ENCODE assay signal across 7 cellular contexts in the genomic region with DNA sequence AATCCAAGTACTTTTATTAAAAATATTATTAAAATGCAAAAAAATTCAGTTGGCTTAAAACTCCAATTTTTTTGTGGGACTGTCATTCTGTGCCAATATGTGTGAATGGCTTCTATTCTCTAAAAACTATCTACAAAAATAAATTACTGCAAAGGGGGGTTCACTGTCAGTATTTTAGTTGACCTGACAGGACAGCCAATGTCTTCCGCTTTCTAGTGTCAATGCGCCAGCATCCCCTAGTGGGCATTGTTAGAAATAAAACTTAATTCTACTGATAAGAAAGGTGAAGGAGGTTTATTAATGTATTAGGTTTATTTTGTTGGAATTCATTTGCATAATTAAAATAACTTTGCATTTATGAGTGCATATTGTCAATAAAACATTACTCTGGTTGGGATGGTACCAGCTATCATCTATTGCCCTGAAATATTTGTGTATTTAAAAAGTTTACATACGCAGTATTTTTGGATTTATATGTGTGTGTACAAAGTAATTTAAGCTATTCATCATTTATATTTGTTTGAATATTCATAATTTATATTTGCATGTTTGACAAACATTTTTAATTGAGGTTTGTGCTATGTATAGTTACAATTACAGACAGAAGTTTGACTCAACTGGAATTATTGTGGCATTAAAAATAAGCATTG.
A peak's percentile ranks its signal among the peaks of the same experiment; 100 is the strongest.
DNase-seq lines count a peak whose midpoint lies in the region; ATAC-seq, FAIRE-seq and TF ChIP-seq lines count a peak whose summit lies in the region.

No MANE protein-coding gene starts in this region.

- peak; percentile 89 for TF ChIP-seq RAD21 in neural cell (conservative IDR thresholded peaks at IDR 0.05)

- H4K20me1 ChIP-seq in OCI-LY3 (ENCODE audit: insufficient read depth, low read length) (no peaks in the 10 kb centered on the region), neural cell (ENCODE audit: insufficient read depth) (no peaks in the 10 kb centered on the region)

- no peak overlapping the region for H2AFZ ChIP-seq in OCI-LY3 (ENCODE audit: low read depth, low read length)
- H2AFZ ChIP-seq in neural cell (ENCODE audit: low read depth, low read length), result no peak overlapping the region

- H3K27me3 Mint-ChIP-seq in HFFc6 (ENCODE audit: insufficient read depth), result no peaks in the 10 kb centered on the region

- no peaks in the 10 kb centered on the region for H3K9me3 Mint-ChIP-seq in HFFc6

- TF ChIP-seq CTCF in HFFc6 (IDR thresholded peaks at IDR 0.05) (peak; percentile 88), OCI-LY3 (IDR thresholded peaks at IDR 0.05; ENCODE audit: low read depth, low read length) (peak; percentile 76), coronary artery (IDR thresholded peaks at IDR 0.05) (peak; percentile 27), neural cell (IDR thresholded peaks at IDR 0.05; ENCODE audit: poor library complexity, severe bottlenecking) (peak; percentile 81)

- no peaks in the 10 kb centered on the region for H3K4me1 Mint-ChIP-seq in HFFc6 (ENCODE audit: low read depth)

- H3K79me2 ChIP-seq in OCI-LY3 (ENCODE audit: low read length), result no peaks in the 10 kb centered on the region
- H3K79me2 ChIP-seq in neural cell (replicated peaks; ENCODE audit: insufficient read depth, low read length), result no peaks in the 10 kb centered on the region

- H3K9me2 ChIP-seq in neural cell (ENCODE audit: insufficient read depth, low read length), result no peaks in the 10 kb centered on the region

- H3K4me3 ChIP-seq in OCI-LY3 (ENCODE audit: low read length), result no peak overlapping the region
- H3K4me3 ChIP-seq in coronary artery, result no peak overlapping the region
- no peak overlapping the region for H3K4me3 ChIP-seq in neural cell (ENCODE audit: low read length)

- H3K27ac ChIP-seq in OCI-LY3 (ENCODE audit: low read length), result no peak overlapping the region
- no peak overlapping the region for H3K27ac ChIP-seq in coronary artery
- no peak overlapping the region for H3K27ac ChIP-seq in neural cell (ENCODE audit: low read length)

- H3K27me3 ChIP-seq in OCI-LY3 (ENCODE audit: low read depth, low read length) (no peaks in the 10 kb centered on the region), neural cell (ENCODE audit: insufficient read depth, low read depth, low read length) (no peaks in the 10 kb centered on the region)

- H3K4me2 ChIP-seq in OCI-LY3 (ENCODE audit: low read length) (peak overlapping the region; percentile 12), neural cell (ENCODE audit: low read length) (no peak overlapping the region)

- H3K27ac Mint-ChIP-seq in HFFc6, result no peak overlapping the region

- H3F3A ChIP-seq in neural cell (ENCODE audit: insufficient read depth, low read length, poor library complexity, severe bottlenecking), result no peaks in the 10 kb centered on the region

- no peak overlapping the region for H3K4me3 Mint-ChIP-seq in HFFc6

- ATAC-seq in HG02852 (IDR thresholded peaks at IDR 0.05; ENCODE audit: unreplicated experiment), result no peak

- DNase-seq in EL, result peak; percentile 30
- DNase-seq in HFFc6, result peak; percentile 9
- no peak for DNase-seq in coronary artery (ENCODE audit: low spot score)
- DNase-seq in GM12891 (ENCODE audit: insufficient read length, low spot score), result no peak

- no peaks in the 10 kb centered on the region for H3K9me3 ChIP-seq in OCI-LY3 (ENCODE audit: insufficient read depth, low read length)
- H3K9me3 ChIP-seq in neural cell (ENCODE audit: low read length), result no peaks in the 10 kb centered on the region

- FAIRE-seq in GM12891 (lab: Jason Lieb, UNC), result no peak

- TF ChIP-seq EP300 in neural cell (conservative IDR thresholded peaks at IDR 0.05; ENCODE audit: poor library complexity, severe bottlenecking), result no peak

- H3K4me1 ChIP-seq in OCI-LY3 (ENCODE audit: low read length), result no peaks in the 10 kb centered on the region

- no peaks in the 10 kb centered on the region for H3K36me3 ChIP-seq in OCI-LY3 (replicated peaks; ENCODE audit: low read depth, low read length)
- no peaks in the 10 kb centered on the region for H3K36me3 ChIP-seq in neural cell (ENCODE audit: insufficient read depth, low read length)

- H3K9ac ChIP-seq in OCI-LY3 (ENCODE audit: low read length) (no peak overlapping the region), neural cell (ENCODE audit: low read length) (no peak overlapping the region)

- no peaks in the 10 kb centered on the region for H3K36me3 Mint-ChIP-seq in HFFc6 (ENCODE audit: low read depth)

- no peak for TF ChIP-seq POLR2A in GM12891 (IDR thresholded peaks at IDR 0.05; ENCODE audit: low read depth, low read length)

TF ChIP-seq in neural cell, 6 proteins besides CTCF, POLR2A, EP300 and RAD21:
- TF ChIP-seq TAF1 (IDR thresholded peaks at IDR 0.05; ENCODE audit: low read depth) (no peak), SMC3 (conservative IDR thresholded peaks at IDR 0.05; ENCODE audit: poor library complexity) (peak; percentile 84), EZH2 (IDR thresholded peaks at IDR 0.05; ENCODE audit: borderline replicate concordance, insufficient read depth, low read length, poor library complexity, severe bottlenecking) (no peak), POLR2AphosphoS5 (IDR thresholded peaks at IDR 0.05) (no peak)

TF ChIP-seq in GM12891, 5 proteins besides CTCF, POLR2A, EP300 and RAD21:
- TF ChIP-seq POLR2AphosphoS5 (IDR thresholded peaks at IDR 0.05; ENCODE audit: low read depth, low read length) (no peak), SPI1 (IDR thresholded peaks at IDR 0.05; ENCODE audit: low read depth, low read length) (no peak), TAF1 (IDR thresholded peaks at IDR 0.05; ENCODE audit: low read depth, low read length) (no peak), PAX5 (IDR thresholded peaks at IDR 0.05; ENCODE audit: insufficient read depth, low read length, severe bottlenecking) (no peak)

Comparison
In these comparisons a context has a peak if more than half of its experiments do, and no peak if none do; other contexts are left out.
1. DNase-seq: peak in EL (single experiment) and HFFc6 (single experiment); none in coronary artery (single experiment) and GM12891 (single experiment).
2. CTCF ChIP-seq: peak in every context shown above with its lines; median percentile 88 in HFFc6; 81 in neural cell; 76 in OCI-LY3; 27 in coronary artery.